8 cellular contexts compared by ENCODE assay signal in genomic region chr3:119463171-119464169, GRCh38. TPM values are rescaled to one million over a fixed set of nuclear protein-coding genes. Genes with fewer than 3 reads are reported as not detected.
DNase-seq lines count a peak whose midpoint lies in the region; ATAC-seq and TF ChIP-seq lines count a peak whose summit lies in the region.

Gene TMEM39A (minus strand): TSS chr3:119463615. CDS start chr3:119462074, 1,541 bp downstream.

- H3K36me3 ChIP-seq in heart right ventricle, result peaks cover 0 to 37% (median 13%) of the 10 kb centered on the region in 9 donors
- peaks cover 1 to 36% (median 9%) of the 10 kb centered on the region in 4 donors for H3K36me3 ChIP-seq in upper lobe of left lung

- intact Hi-C loops in heart right ventricle (cut with DNase I), result loop anchor here in 6 of 10 donors (5.0 to 10.0 kb wide), 5 partner anchors 179 to 221 kb away; no protein-coding TSS in a partner anchor
- intact Hi-C loops in posterior cingulate gyrus (cut with DNase I), result loop anchor here (1.0 kb wide), 1 partner anchor 35 kb away; the partner anchor contains the start of gene TIMMDC1

- TF ChIP-seq EP300 in upper lobe of left lung (IDR thresholded peaks at IDR 0.05), result peak in 1 of 4 donors; percentile 83

- TF ChIP-seq CTCF in GM13977 (IDR thresholded peaks at IDR 0.05; ENCODE audit: extremely low read depth, insufficient read depth, missing control alignments) (no peak), heart right ventricle (IDR thresholded peaks at IDR 0.05) (peak in 4 of 9 donors; percentile 5 to 34 (median 18)), upper lobe of left lung (IDR thresholded peaks at IDR 0.05) (peak in 5 of 6 experiments; percentile 5 to 71 (median 56))

- peaks cover 18% of the 10 kb centered on the region for H3K36me3 Mint-ChIP-seq in T-helper 1 cell treated with Interleukin-12 subunit alpha and Interleukin-12 subunit beta and Interleukin-4 antibody, amounts not matched to agents 30 μg/mL and 1 μg/mL, for 36 hours (ENCODE audit: low read depth)

- peak within 1 kb of the TSS; percentile 98 for H3K27ac Mint-ChIP-seq in T-helper 1 cell treated with Interleukin-12 subunit alpha and Interleukin-12 subunit beta and Interleukin-4 antibody, amounts not matched to agents 30 μg/mL and 1 μg/mL, for 36 hours

- H3K9me3 ChIP-seq in heart right ventricle (no peaks in the 10 kb centered on the region), upper lobe of left lung (no peaks in the 10 kb centered on the region)

- in situ Hi-C loops in GM13977 (cut with MboI; ENCODE audit: low pct_unique_long_range_greater_than_20kb, low sequenced_read_pairs, unreplicated experiment), result no loop called here

- H3K4me1 ChIP-seq in heart right ventricle (peaks cover 0 to 56% (median 26%) of the 10 kb centered on the region in 9 donors), upper lobe of left lung (peaks cover 27 to 46% (median 34%) of the 10 kb centered on the region in 4 donors)

- H3K27me3 Mint-ChIP-seq in T-helper 1 cell treated with Interleukin-12 subunit alpha and Interleukin-12 subunit beta and Interleukin-4 antibody, amounts not matched to agents 30 μg/mL and 1 μg/mL, for 36 hours (ENCODE audit: low read depth), result no peaks in the 10 kb centered on the region

- DNase-seq in GM13977 (ENCODE audit: low spot score), result peak; percentile 98
- DNase-seq in NCI-H1694 (lab: John Stamatoyannopoulos, UW), result peak; percentile 93
- DNase-seq in amniotic stem cell (lab: John Stamatoyannopoulos, UW), result peak; percentile 98
- peak; percentile 100 for DNase-seq in heart right ventricle
- peak; percentile 99 to 100 (median 99) for DNase-seq in posterior cingulate gyrus
- DNase-seq in upper lobe of left lung, result peak; percentile 100

- H3K27ac ChIP-seq in heart right ventricle (peak within 1 kb of the TSS; percentile 53 to 93 (median 80)), upper lobe of left lung (peak within 1 kb of the TSS; percentile 88 to 94 (median 92))

- H3K4me1 Mint-ChIP-seq in T-helper 1 cell treated with Interleukin-12 subunit alpha and Interleukin-12 subunit beta and Interleukin-4 antibody, amounts not matched to agents 30 μg/mL and 1 μg/mL, for 36 hours (ENCODE audit: low read depth), result peaks cover 33% of the 10 kb centered on the region

- peak in 3 of 4 donors; percentile 87 to 95 (median 90) for TF ChIP-seq POLR2A in upper lobe of left lung (IDR thresholded peaks at IDR 0.05)

- H3K4me3 Mint-ChIP-seq in T-helper 1 cell treated with Interleukin-12 subunit alpha and Interleukin-12 subunit beta and Interleukin-4 antibody, amounts not matched to agents 30 μg/mL and 1 μg/mL, for 36 hours, result peak within 1 kb of the TSS; percentile 98

- WGBS in heart right ventricle, 2 donors, result 5 to 6% methylated on average over 51 of the region's 51 CpGs
- WGBS in upper lobe of left lung, 2 donors, result 5% methylated on average over 37 to 50 of the region's 51 CpGs

- H3K27me3 ChIP-seq in heart right ventricle (no peaks in the 10 kb centered on the region), upper lobe of left lung (no peaks in the 10 kb centered on the region)

- peaks cover 5% of the 10 kb centered on the region for H3K9me3 Mint-ChIP-seq in T-helper 1 cell treated with Interleukin-12 subunit alpha and Interleukin-12 subunit beta and Interleukin-4 antibody, amounts not matched to agents 30 μg/mL and 1 μg/mL, for 36 hours

- ATAC-seq in HG02884 (IDR thresholded peaks at IDR 0.05; ENCODE audit: unreplicated experiment) (peak; percentile 91), heart right ventricle (peak; percentile 97 to 99 (median 99)), upper lobe of left lung (ENCODE audit: low FRiP score in 2 of 2) (peak; percentile 98 to 99)

- H3K4me3 ChIP-seq in heart right ventricle (peak within 1 kb of the TSS; percentile 63 to 94 (median 78)), upper lobe of left lung (peak within 1 kb of the TSS; percentile 80 to 94 (median 88))

RNA-seq across cellular contexts. Expression of gene TMEM39A, which starts in this region (rescaled TPM):
- total RNA-seq in heart right ventricle, result 10 to 100 TPM in 9 of 10 donors, 1 to 10 TPM in 1; 9.7 to 25.8 (median 13.5) TPM
- 10 to 100 TPM in 1 of 2 donors, 1 to 10 TPM in 1; 8.4 to 11.9 TPM for polyA plus RNA-seq in heart right ventricle
- 10 to 100 TPM; 15.9 to 52.6 (median 46.1) TPM for total RNA-seq in upper lobe of left lung

Comparison
In these comparisons a context has a peak if more than half of its experiments do, and no peak if none do; other contexts are left out.
1. Peak in every context shown above with its lines: DNase-seq, ATAC-seq, H3K4me3 ChIP-seq and H3K27ac ChIP-seq.